9 cellular contexts compared by ENCODE assay signal in genomic region chr1:59903136-59903754, GRCh38. TPM values are rescaled to one million over a fixed set of nuclear protein-coding genes. Genes with fewer than 3 reads are reported as not detected.
A peak's percentile ranks its signal among the peaks of the same experiment; 100 is the strongest.
DNase-seq lines count a peak whose midpoint lies in the region; ATAC-seq and TF ChIP-seq lines count a peak whose summit lies in the region.
"Had no signal": no experiment of that assay in that cellular context is flagged by ENCODE, and none has a peak within 500 bp of the region (broad histone marks: within the 10 kb centered on the region; RNA-seq: fewer than 3 reads in every experiment).

No MANE protein-coding gene starts in this region.

- DNase-seq in NCI-H2081 (lab: John Stamatoyannopoulos, UW), result peak; percentile 9 to 10
- DNase-seq in NCI-H2081 treated with DMSO at 0.1 percent for 48 hours (lab: John Stamatoyannopoulos, UW), result no peak
- no peak for DNase-seq in LNCaP clone FGC (ENCODE audit: low read depth)
- no peak for DNase-seq in activated B cell treated with CpG ODN at 0.5 μM for 24 hours
- DNase-seq in iPS-NIHi11 (ENCODE audit: low spot score), result peak; percentile 63
- DNase-seq in type B pancreatic cell (ENCODE audit: extremely low spot score, unreplicated experiment), result no peak
- no peak for DNase-seq in activated effector memory CD4-positive, alpha-beta T cell treated with anti-CD3 and anti-CD28 coated beads, Interleukin-2, amount 50 U/mL, for 16 hours

- H3K4me1 Mint-ChIP-seq in activated B cell treated with CpG ODN at 0.5 μM for 24 hours (peaks cover 3% of the 10 kb centered on the region), type B pancreatic cell (ENCODE audit: unreplicated experiment) (peaks cover 9% of the 10 kb centered on the region)

- ATAC-seq in GM21367 (IDR thresholded peaks at IDR 0.05; ENCODE audit: unreplicated experiment) (peak; percentile 82), activated B cell treated with CpG ODN at 0.5 μM for 24 hours (ENCODE audit: low read depth) (peak; percentile 61)

- H3K27me3 Mint-ChIP-seq in activated B cell treated with CpG ODN at 0.5 μM for 24 hours (no peaks in the 10 kb centered on the region), type B pancreatic cell (peaks cover 4% of the 10 kb centered on the region)

- H3K4me3 ChIP-seq in LNCaP clone FGC (ENCODE audit: low read depth, low read length), result no peak overlapping the region

- H3K27ac Mint-ChIP-seq in activated B cell treated with CpG ODN at 0.5 μM for 24 hours (no peak overlapping the region), type B pancreatic cell (no peak overlapping the region)

- intact Hi-C loops in activated B cell treated with CpG ODN at 0.5 μM for 24 hours (cut with micrococcal nuclease), result loop anchor here (1.0 kb wide), 1 partner anchor 44 kb away; no protein-coding TSS in a partner anchor

- CTCF ChIA-PET in activated B cell treated with CpG ODN at 0.5 μM for 24 hours (lab: Charles Lee), result interaction anchor here (1.3 to 2.3 kb wide), 2 partner anchors 16 to 44 kb away, joined by 3 to 27 read pairs; no protein-coding TSS in a partner anchor

- H3K36me3 Mint-ChIP-seq in activated B cell treated with CpG ODN at 0.5 μM for 24 hours (ENCODE audit: low read depth) (no peaks in the 10 kb centered on the region), type B pancreatic cell (no peaks in the 10 kb centered on the region)
- H3K36me3 Mint-ChIP-seq: CD4-positive, CD25-positive, alpha-beta regulatory T cell had no signal

- H3K9me3 Mint-ChIP-seq in activated B cell treated with CpG ODN at 0.5 μM for 24 hours (no peaks in the 10 kb centered on the region), type B pancreatic cell (no peaks in the 10 kb centered on the region)

- TF ChIP-seq CTCF in LNCaP clone FGC (IDR thresholded peaks at IDR 0.05; ENCODE audit: control insufficient read depth, extremely low read depth, insufficient read depth) (peak; percentile 83), activated B cell treated with CpG ODN at 0.5 μM for 24 hours (IDR thresholded peaks at IDR 0.05) (no peak), type B pancreatic cell (conservative IDR thresholded peaks at IDR 0.05) (peak; percentile 74)

- POLR2A ChIA-PET in activated B cell treated with CpG ODN at 0.5 μM for 24 hours (lab: Charles Lee), result no interaction called here

- H3K4me3 Mint-ChIP-seq in activated B cell treated with CpG ODN at 0.5 μM for 24 hours (no peak overlapping the region), type B pancreatic cell (no peak overlapping the region)
- H3K4me3 Mint-ChIP-seq: CD4-positive, CD25-positive, alpha-beta regulatory T cell had no signal

RNA-seq across cellular contexts. Expression of gene CYP2J2, which starts 23.3 kb away (rescaled TPM):
- total RNA-seq in activated B cell treated with CpG ODN at 0.5 μM for 24 hours (0.24 and 0.54 TPM in 2 replicates), type B pancreatic cell (ENCODE audit: low replicate concordance) (1.5 and 1.8 TPM in 2 replicates)
- total RNA-seq: CD4-positive, CD25-positive, alpha-beta regulatory T cell had no signal

Comparison
In these comparisons a context has a peak if more than half of its experiments do, and no peak if none do; other contexts are left out.
1. DNase-seq: peak in NCI-H2081 (2 of 2) and iPS-NIHi11 (single experiment); none in NCI-H2081 treated with DMSO at 0.1 percent for 48 hours (single experiment), LNCaP clone FGC (single experiment), activated B cell treated with CpG ODN at 0.5 μM for 24 hours (single experiment), type B pancreatic cell (single experiment) and activated effector memory CD4-positive, alpha-beta T cell treated with anti-CD3 and anti-CD28 coated beads, Interleukin-2, amount 50 U/mL, for 16 hours (single experiment).